In the genomic region with DNA sequence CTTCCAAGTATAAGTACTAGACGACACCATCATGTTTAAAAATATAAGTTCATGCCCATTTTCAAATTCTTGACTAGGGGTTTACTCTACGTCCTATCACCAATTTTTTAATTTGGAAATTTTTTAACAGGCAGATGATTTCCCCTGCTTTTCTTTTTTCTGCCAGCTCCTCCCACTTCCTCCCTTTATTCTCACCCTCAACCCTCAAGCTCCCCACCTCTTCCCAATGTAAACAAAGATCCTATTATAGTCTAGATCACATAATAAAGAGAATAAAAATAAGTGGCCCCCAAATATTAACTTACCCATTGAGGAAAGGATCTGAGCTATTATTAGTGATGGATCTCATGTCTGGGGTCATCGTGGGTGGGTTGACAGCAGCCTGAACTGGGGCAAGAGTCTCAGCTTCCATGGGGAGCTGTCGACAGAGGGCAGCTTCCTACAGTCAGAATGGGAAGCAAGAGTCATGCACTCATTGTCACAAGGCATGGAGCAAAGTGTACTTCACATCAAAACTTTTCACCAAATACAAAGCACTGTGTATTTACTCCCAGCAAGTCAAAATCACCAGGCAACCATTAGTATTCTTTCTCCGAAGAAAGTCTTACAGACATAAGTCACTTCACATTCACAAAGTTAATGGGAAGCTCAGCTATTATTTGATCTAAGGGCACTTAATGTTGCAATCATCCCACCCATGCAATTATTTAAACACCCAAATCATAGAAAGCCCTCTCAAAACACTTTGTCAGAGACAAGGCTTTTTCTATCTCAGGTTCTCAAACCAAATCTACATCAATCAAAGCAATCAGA, we compare ENCODE assay signal across 11 cellular contexts. TPM values are rescaled to one million over a fixed set of nuclear protein-coding genes. Genes with fewer than 3 reads are reported as not detected.
DNase-seq lines count a peak whose midpoint lies in the region; ATAC-seq, FAIRE-seq and TF ChIP-seq lines count a peak whose summit lies in the region.
"Had no signal": no experiment of that assay in that cellular context is flagged by ENCODE, and none has a peak within 500 bp of the region (broad histone marks: within the 10 kb centered on the region; RNA-seq: fewer than 3 reads in every experiment).

No MANE protein-coding gene starts in this region.

- no peak overlapping the region for H3K14ac ChIP-seq in IMR-90 (replicated peaks; ENCODE audit: low read depth, low read length)

- H2BK15ac ChIP-seq in IMR-90 (ENCODE audit: low read depth, low read length) = no peak overlapping the region

- no TSS peak for BruUV-seq in IMR-90 (replicated peaks; lab: Mats Ljungman, UMichigan)

- DNase-seq in IMR-90 = peak; percentile 39
- DNase-seq in cardiac fibroblast (ENCODE audit: low read depth in 2 of 2) = peak; percentile 55 to 63
- no peak for DNase-seq in kidney epithelial cell (ENCODE audit: low read depth)
- DNase-seq in smooth muscle cell (lab: John Stamatoyannopoulos, UW; ENCODE audit: unreplicated experiment) = no peak
- no peak for DNase-seq in naive thymus-derived CD8-positive, alpha-beta T cell
- no peak for DNase-seq in HTR-8/SVneo (ENCODE audit: insufficient read length, low spot score)
- no peak for DNase-seq in GM12892 (ENCODE audit: insufficient read length)
- DNase-seq: GDM1, NCI-H2107 had no signal

- H4K8ac ChIP-seq in IMR-90 (ENCODE audit: low read depth in 2 of 2, low read length in 2 of 2) = peak overlapping the region in 1 of 2 experiments; percentile 45; a peak in 1 of 4 replicates

- H2AFZ ChIP-seq in IMR-90 (replicated peaks; ENCODE audit: low read length, poor library complexity) (peak overlapping the region; percentile 40), smooth muscle cell (ENCODE audit: low read depth) (no peak overlapping the region)

- H3K18ac ChIP-seq in IMR-90 (ENCODE audit: low read depth, low read length) = no peak overlapping the region

- H3K9me3 Mint-ChIP-seq in naive thymus-derived CD8-positive, alpha-beta T cell = no peaks in the 10 kb centered on the region

- no peak overlapping the region for H2BK5ac ChIP-seq in IMR-90 (ENCODE audit: low read depth, low read length, poor library complexity, severe bottlenecking)

- POLR2A ChIA-PET in IMR-90 (lab: Charles Lee; ENCODE audit: unreplicated experiment) = interaction anchor here (0.6 kb wide), 1 partner anchor 13 kb away, joined by 3 read pairs; no protein-coding TSS in a partner anchor
- POLR2A ChIA-PET in naive thymus-derived CD8-positive, alpha-beta T cell (lab: Charles Lee) = no interaction called here

- H3K4me1 Mint-ChIP-seq in naive thymus-derived CD8-positive, alpha-beta T cell = peaks cover 0 to 15% (median 0%) of the 10 kb centered on the region in 4 donors

- no peak overlapping the region for H4K91ac ChIP-seq in IMR-90 (ENCODE audit: insufficient read depth, low read depth, low read length)

- peaks cover 4 to 10% (median 7%) of the 10 kb centered on the region in 5 donors for H3K27me3 Mint-ChIP-seq in naive thymus-derived CD8-positive, alpha-beta T cell

- CTCF ChIA-PET in IMR-90 (lab: Yijun Ruan, JAX) = interaction anchor here (0.8 to 1.5 kb wide), 3 partner anchors 190 to 281 kb away, joined by 3 to 4 read pairs (median 4); no protein-coding TSS in a partner anchor

- no peak overlapping the region for H2AK5ac ChIP-seq in IMR-90 (ENCODE audit: low read depth, low read length)

- H3K36me3 ChIP-seq in IMR-90 (ENCODE audit: control insufficient read depth, insufficient read depth, low read length) = peaks cover 24% of the 10 kb centered on the region
- peaks cover 1% of the 10 kb centered on the region for H3K36me3 ChIP-seq in kidney epithelial cell (ENCODE audit: control insufficient read depth, insufficient read depth, low read length)
- peaks cover 16% of the 10 kb centered on the region for H3K36me3 ChIP-seq in smooth muscle cell (ENCODE audit: low read depth)

- no peak overlapping the region for H2AK9ac ChIP-seq in IMR-90 (replicated peaks; ENCODE audit: low read depth, low read length, poor library complexity)

- no peak overlapping the region for H3K4me2 ChIP-seq in IMR-90 (ENCODE audit: low read depth, low read length)
- H3K4me2 ChIP-seq in smooth muscle cell = no peak overlapping the region

- no peak overlapping the region for H2BK20ac ChIP-seq in IMR-90 (ENCODE audit: low read depth, low read length)

- H3K9me1 ChIP-seq in IMR-90 (ENCODE audit: insufficient read depth, low read length) = peaks cover 15% of the 10 kb centered on the region

- no peak overlapping the region for H4K5ac ChIP-seq in IMR-90 (ENCODE audit: low read depth, low read length)

- 0 out of 2 replicates have a peak, but pooled peaks have one; percentile 21 for TF ChIP-seq CTCF in IMR-90 (conservative IDR thresholded peaks at IDR 0.05; ENCODE audit: low read depth, low read length)
- peak; percentile 34 for TF ChIP-seq CTCF in cardiac fibroblast (IDR thresholded peaks at IDR 0.05; ENCODE audit: low read depth, low read length)
- TF ChIP-seq CTCF in kidney epithelial cell (IDR thresholded peaks at IDR 0.05; ENCODE audit: insufficient read depth, low read length, poor library complexity, severe bottlenecking) = peak; percentile 36
- peak; percentile 7 for TF ChIP-seq CTCF in smooth muscle cell (IDR thresholded peaks at IDR 0.05; ENCODE audit: borderline replicate concordance, insufficient read depth, poor library complexity, severe bottlenecking)

- H3K27me3 ChIP-seq in IMR-90 (ENCODE audit: control insufficient read depth, insufficient read depth, low read length) (no peaks in the 10 kb centered on the region), kidney epithelial cell (ENCODE audit: control insufficient read depth, insufficient read depth, low read length) (no peaks in the 10 kb centered on the region), smooth muscle cell (ENCODE audit: low read depth) (no peaks in the 10 kb centered on the region)

- H3K9me3 ChIP-seq in IMR-90 (ENCODE audit: control insufficient read depth, insufficient read depth, low read length) (no peaks in the 10 kb centered on the region), smooth muscle cell (replicated peaks; ENCODE audit: low read depth) (no peaks in the 10 kb centered on the region)

- no peak overlapping the region for H3K56ac ChIP-seq in IMR-90 (ENCODE audit: extremely low read depth, insufficient read depth, low read length)

- no peak overlapping the region for H3K27ac Mint-ChIP-seq in naive thymus-derived CD8-positive, alpha-beta T cell

- H3K4me3 Mint-ChIP-seq in naive thymus-derived CD8-positive, alpha-beta T cell = no peak overlapping the region

- H3K79me1 ChIP-seq in IMR-90 (ENCODE audit: low read depth in 1 of 2, low read length in 2 of 2) = peaks cover 26 to 61% of the 10 kb centered on the region in 2 experiments

- intact Hi-C loops in IMR-90 (cut with micrococcal nuclease) = no loop called here

- H3K79me2 ChIP-seq in smooth muscle cell (ENCODE audit: low read depth) = peaks cover 63% of the 10 kb centered on the region

- in situ Hi-C loops in IMR-90 (cut with MboI; ENCODE audit: low sequenced_read_pairs) = no loop called here

- no peak overlapping the region for H2BK120ac ChIP-seq in IMR-90 (ENCODE audit: low read depth, low read length)

- TF ChIP-seq RAD21 in IMR-90 (IDR thresholded peaks at IDR 0.05; ENCODE audit: low read length) = peak; percentile 40

- no peak for FAIRE-seq in HTR-8/SVneo (lab: Jason Lieb, UNC)
- FAIRE-seq in GM12892 (lab: Jason Lieb, UNC) = no peak
- FAIRE-seq: keratinocyte had no signal

- ATAC-seq in IMR-90 (ENCODE audit: low read depth) (peak; percentile 40; the same call in 1 of the 2 replicates), HG03460 (IDR thresholded peaks at IDR 0.05; ENCODE audit: unreplicated experiment) (no peak)
- no peak for ATAC-seq in naive thymus-derived CD8-positive, alpha-beta T cell

- H3F3A ChIP-seq in smooth muscle cell (ENCODE audit: low read depth) = peaks cover 9% of the 10 kb centered on the region

- no peak overlapping the region for H3K23ac ChIP-seq in IMR-90 (ENCODE audit: low read depth, low read length)

- H3K4me1 ChIP-seq in IMR-90 (ENCODE audit: control insufficient read depth, insufficient read depth, low read length) (peaks cover 9% of the 10 kb centered on the region), smooth muscle cell (ENCODE audit: low read depth) (no peaks in the 10 kb centered on the region)

- WGBS in IMR-90 (ENCODE audit: extremely low coverage in 2 of 2, insufficient read length in 1 of 2), 2 experiments = 83% methylated on average over 2 of the region's 5 CpGs; no CpG with 5 or more reads in 1 of the 2 experiments
- WGBS in smooth muscle cell (ENCODE audit: low lambda C conversion rate) = 60% methylated on average over 5 of the region's 5 CpGs

- TF ChIP-seq POLR2A in IMR-90 (IDR thresholded peaks at IDR 0.05; ENCODE audit: low read depth, low read length) = no peak
- TF ChIP-seq POLR2A in GM12892 (IDR thresholded peaks at IDR 0.05; ENCODE audit: low read depth, low read length) = no peak

- dilution Hi-C loops in IMR-90 (cut with HindIII; ENCODE audit: low sequenced_read_pairs, unreplicated experiment) = no loop called here

- H3K9ac ChIP-seq in IMR-90 (ENCODE audit: low read depth, low read length) = no peak overlapping the region
- H3K9ac ChIP-seq in smooth muscle cell (ENCODE audit: low read depth) = peak overlapping the region; percentile 70

- no peak overlapping the region for H3K4ac ChIP-seq in IMR-90 (ENCODE audit: low read depth, low read length)

- H3K4me3 ChIP-seq in IMR-90 (ENCODE audit: insufficient read depth, low read depth, low read length) (no peak overlapping the region), cardiac fibroblast (replicated peaks in 1 of 2; ENCODE audit: low read depth in 2 of 2, low read length in 2 of 2) (no peak overlapping the region), kidney epithelial cell (ENCODE audit: low read depth, low read length) (no peak overlapping the region), smooth muscle cell (no peak overlapping the region)

- H3K27ac ChIP-seq in IMR-90 (ENCODE audit: insufficient read depth, low read length) (no peak overlapping the region), smooth muscle cell (ENCODE audit: low read depth) (peak overlapping the region; percentile 90)

- H4K20me1 ChIP-seq in IMR-90 (ENCODE audit: insufficient read depth, low read length) (peaks cover 9% of the 10 kb centered on the region), smooth muscle cell (ENCODE audit: low read depth) (no peaks in the 10 kb centered on the region)

- no peaks in the 10 kb centered on the region for H3K36me3 Mint-ChIP-seq in naive thymus-derived CD8-positive, alpha-beta T cell

TF ChIP-seq in IMR-90, 13 proteins besides CTCF, POLR2A, EP300 and RAD21 (continues in another document):
- peak; percentile 19; the same call in 1 of the 2 replicates for TF ChIP-seq SMC3 (IDR thresholded peaks at IDR 0.05; ENCODE audit: low read depth, low read length)

RNA-seq across cellular contexts. Expression of gene TM4SF4, which starts 53.2 kb away (rescaled TPM):
- total RNA-seq in IMR-90 (2012; rRNA removed) (1.1 and 1.6 TPM in 2 replicates), kidney epithelial cell (not detected in 2 replicates), smooth muscle cell (not detected in 2 replicates)
- polyA plus RNA-seq in IMR-90 (2012; rRNA removed) (0.60 and 0.67 TPM in 2 replicates), smooth muscle cell (0.15 and 0.29 TPM in 2 replicates)
- 0.08 and 0.75 TPM in 2 replicates for polyA plus RNA-seq in IMR-90 (2012; cell fraction: cytosol; rRNA removed)
- 0.08 TPM in 1 of 2 replicates, not detected in the other for polyA plus RNA-seq in IMR-90 (2012; cell fraction: nucleus; rRNA removed; ENCODE audit: low replicate concordance)
- total RNA-seq in naive thymus-derived CD8-positive, alpha-beta T cell = not detected
- not detected for polyA plus RNA-seq in naive thymus-derived CD8-positive, alpha-beta T cell
- polyA plus RNA-seq in GM12892 (2012; ENCODE audit: missing spikeins) = not detected
- polyA plus RNA-seq: keratinocyte had no signal

Comparison
In these comparisons a context has a peak if more than half of its experiments do, and no peak if none do; other contexts are left out.
1. DNase-seq: peak in IMR-90 (single experiment) and cardiac fibroblast (2 of 2); none in kidney epithelial cell (single experiment), smooth muscle cell (single experiment), naive thymus-derived CD8-positive, alpha-beta T cell (0 of 10), HTR-8/SVneo (single experiment) and GM12892 (single experiment).
2. Peak in every context shown above with its lines, with median percentiles within 50 percentile points of each other: CTCF ChIP-seq.